ENCODE assay signal across 8 cellular contexts in genomic region chr15:30626194-30626565, GRCh38. TPM values are rescaled to one million over a fixed set of nuclear protein-coding genes. Genes with fewer than 3 reads are reported as not detected.
DNase-seq lines count a peak whose midpoint lies in the region; TF ChIP-seq lines count a peak whose summit lies in the region.
"Not testable (repeated sequence)": the region's sequence is repeated elsewhere in the genome, so short reads cannot be mapped to it uniquely, and the experiment has no call there.

No MANE protein-coding gene starts in this region.

- not testable (repeated sequence) for H2AFZ ChIP-seq in H9 (ENCODE audit: low read length)
- H2AFZ ChIP-seq in MM.1S (ENCODE audit: low read length) (peak overlapping the region; percentile 46; the same call in 1 of the 2 replicates), neuron (ENCODE audit: low read depth, low read length) (peak overlapping the region; percentile 27)

- H3K27ac ChIP-seq in H9 (ENCODE audit: insufficient read length, low read depth, low read length); iPS-18a (ENCODE audit: low read length); thyroid gland: not testable (repeated sequence)
- peak overlapping the region; percentile 81; the same call in 1 of the 2 replicates for H3K27ac ChIP-seq in MM.1S (ENCODE audit: low read length)

- not testable (repeated sequence) for H2BK20ac ChIP-seq in H9 (ENCODE audit: low read depth, low read length, poor library complexity, severe bottlenecking)

- H3K4me1 ChIP-seq in H9 (ENCODE audit: insufficient read depth, low read length); MM.1S (ENCODE audit: low read length); iPS-18a (ENCODE audit: control insufficient read depth, low read depth, low read length); neuron (ENCODE audit: insufficient read depth, low read length); thyroid gland: not testable (repeated sequence)

- intact Hi-C loops in dendritic cell treated with granulocyte-macrophage colony-stimulating factor and Interleukin-4, amounts not matched to agents 40 ng/mL and 50 ng/mL, for 4 days (cut with micrococcal nuclease); thyroid gland (cut with DNase I): not testable (repeated sequence)

- CTCF ChIA-PET in activated CD4-positive, alpha-beta memory T cell treated with anti-CD3 and anti-CD28 coated beads, Interleukin-2, amount 10 ng/mL, durations not matched to agents 7 days and 5 days (lab: Charles Lee) = not testable (repeated sequence)

- H3K36me3 Mint-ChIP-seq in H9 (ENCODE audit: insufficient read depth in 1 of 3, low read depth in 3 of 3) = not testable (repeated sequence)
- H3K36me3 Mint-ChIP-seq in activated CD4-positive, alpha-beta memory T cell treated with anti-CD3 and anti-CD28 coated beads, Interleukin-2, amount 10 ng/mL, durations not matched to agents 7 days and 5 days (ENCODE audit: low read depth) = peaks cover 25% of the 10 kb centered on the region
- peaks cover 16% of the 10 kb centered on the region for H3K36me3 Mint-ChIP-seq in dendritic cell treated with granulocyte-macrophage colony-stimulating factor and Interleukin-4, amounts not matched to agents 40 ng/mL and 50 ng/mL, for 4 days (ENCODE audit: low read depth)

- H3K9me3 ChIP-seq in H9 (ENCODE audit: control insufficient read depth, low read depth, low read length); MM.1S (replicated peaks; ENCODE audit: insufficient read depth, low read length); iPS-18a (ENCODE audit: control insufficient read depth, low read depth, low read length); neuron (ENCODE audit: low read length); thyroid gland: not testable (repeated sequence)

- H3T11ph ChIP-seq in H9 (ENCODE audit: low read length) = not testable (repeated sequence)

- not testable (repeated sequence) for H3K36me3 ChIP-seq in MM.1S (replicated peaks; ENCODE audit: insufficient read depth, low read length); iPS-18a (ENCODE audit: control insufficient read depth, low read depth, low read length); neuron (ENCODE audit: insufficient read depth, low read length); thyroid gland

- DNase-seq in EL (peak; percentile 16), MM.1S (peak; percentile 10)
- not testable (repeated sequence) for DNase-seq in H9; activated CD4-positive, alpha-beta memory T cell treated with anti-CD3 and anti-CD28 coated beads, Interleukin-2, amount 10 ng/mL, durations not matched to agents 7 days and 5 days; thyroid gland

- not testable (repeated sequence) for H4K8ac ChIP-seq in H9 (replicated peaks; ENCODE audit: insufficient read length, low read depth, low read length)

- not testable (repeated sequence) for H3K56ac ChIP-seq in H9 (ENCODE audit: insufficient read length, low read depth, low read length)

- H3K4me3 Mint-ChIP-seq in H9 = peak overlapping the region; percentile 98 to 100
- peak overlapping the region; percentile 95 for H3K4me3 Mint-ChIP-seq in activated CD4-positive, alpha-beta memory T cell treated with anti-CD3 and anti-CD28 coated beads, Interleukin-2, amount 10 ng/mL, durations not matched to agents 7 days and 5 days
- H3K4me3 Mint-ChIP-seq in dendritic cell treated with granulocyte-macrophage colony-stimulating factor and Interleukin-4, amounts not matched to agents 40 ng/mL and 50 ng/mL, for 4 days = peak overlapping the region; percentile 89

- not testable (repeated sequence) for TF ChIP-seq POLR2A in thyroid gland (IDR thresholded peaks at IDR 0.05)

- not testable (repeated sequence) for H3K9me3 Mint-ChIP-seq in H9; activated CD4-positive, alpha-beta memory T cell treated with anti-CD3 and anti-CD28 coated beads, Interleukin-2, amount 10 ng/mL, durations not matched to agents 7 days and 5 days; dendritic cell treated with granulocyte-macrophage colony-stimulating factor and Interleukin-4, amounts not matched to agents 40 ng/mL and 50 ng/mL, for 4 days

- not testable (repeated sequence) for H2BK15ac ChIP-seq in H9 (ENCODE audit: low read depth, low read length)

- H3K23ac ChIP-seq in H9 (ENCODE audit: insufficient read length, low read depth, low read length) = not testable (repeated sequence)

- H3K4me1 Mint-ChIP-seq in H9 = peaks cover 7 to 18% of the 10 kb centered on the region in 2 experiments
- H3K4me1 Mint-ChIP-seq in activated CD4-positive, alpha-beta memory T cell treated with anti-CD3 and anti-CD28 coated beads, Interleukin-2, amount 10 ng/mL, durations not matched to agents 7 days and 5 days = peaks cover 21% of the 10 kb centered on the region
- peaks cover 15% of the 10 kb centered on the region for H3K4me1 Mint-ChIP-seq in dendritic cell treated with granulocyte-macrophage colony-stimulating factor and Interleukin-4, amounts not matched to agents 40 ng/mL and 50 ng/mL, for 4 days (ENCODE audit: low read depth)

- not testable (repeated sequence) for H3K14ac ChIP-seq in H9 (ENCODE audit: insufficient read depth, low read length)

- not testable (repeated sequence) for TF ChIP-seq CTCF in H9 (conservative IDR thresholded peaks at IDR 0.05); MM.1S (IDR thresholded peaks at IDR 0.05; ENCODE audit: low read length); thyroid gland (IDR thresholded peaks at IDR 0.05)

- WGBS in H9 (ENCODE audit: extremely low coverage, insufficient read length, low lambda C conversion rate) = no CpG with 5 or more reads among the region's 22 CpGs
- 1 to 2% methylated on average over 5 to 11 of the region's 22 CpGs for WGBS in thyroid gland, 2 donors

- H3K79me1 ChIP-seq in H9 (ENCODE audit: insufficient read depth, low read depth, low read length, poor library complexity, severe bottlenecking) = not testable (repeated sequence)

- not testable (repeated sequence) for H2BK5ac ChIP-seq in H9 (ENCODE audit: insufficient read length, low read length)

- H3K23me2 ChIP-seq in H9 (ENCODE audit: insufficient read length, low read depth, low read length, poor library complexity, severe bottlenecking) = not testable (repeated sequence)

- H3F3A ChIP-seq in MM.1S (ENCODE audit: insufficient read depth, low read length) = not testable (repeated sequence)

- not testable (repeated sequence) for H3K9me2 ChIP-seq in MM.1S (replicated peaks; ENCODE audit: insufficient read depth, low read length)

- peak overlapping the region; percentile 85 for H3K18ac ChIP-seq in H9 (ENCODE audit: insufficient read length, low read depth, low read length)

- not testable (repeated sequence) for H3K79me2 ChIP-seq in H9 (ENCODE audit: insufficient read depth, low read length)
- H3K79me2 ChIP-seq in MM.1S (ENCODE audit: low read length) = peaks cover 45% of the 10 kb centered on the region

- H2AK5ac ChIP-seq in H9 (ENCODE audit: insufficient read length, low read length) = not testable (repeated sequence)

- not testable (repeated sequence) for H4K5ac ChIP-seq in H9 (ENCODE audit: insufficient read length, low read depth, low read length)

- not testable (repeated sequence) for H3K27me3 ChIP-seq in H9 (ENCODE audit: insufficient read depth, low read length); MM.1S (replicated peaks; ENCODE audit: insufficient read depth, low read length); iPS-18a (ENCODE audit: control insufficient read depth, insufficient read depth, low read length); neuron (ENCODE audit: insufficient read depth, low read length); thyroid gland

- H3K4me2 ChIP-seq in H9 (ENCODE audit: insufficient read depth, insufficient read length, low read length) (peak overlapping the region; percentile 57), MM.1S (ENCODE audit: low read depth, low read length) (0 out of 2 replicates have a peak overlapping the region, but pooled peaks have one; percentile 50)

- H4K91ac ChIP-seq in H9 (ENCODE audit: insufficient read length, low read depth, low read length) = not testable (repeated sequence)

- H2BK120ac ChIP-seq in H9 (ENCODE audit: low read depth, low read length, poor library complexity, severe bottlenecking) = not testable (repeated sequence)

- H2BK12ac ChIP-seq in H9 (ENCODE audit: insufficient read length, low read depth, low read length) = not testable (repeated sequence)

- not testable (repeated sequence) for H4K20me1 ChIP-seq in H9 (ENCODE audit: control insufficient read depth, insufficient read depth, insufficient read length); MM.1S (ENCODE audit: insufficient read depth, low read length)

- POLR2A ChIA-PET in activated CD4-positive, alpha-beta memory T cell treated with anti-CD3 and anti-CD28 coated beads, Interleukin-2, amount 10 ng/mL, durations not matched to agents 7 days and 5 days (lab: Charles Lee) = interaction anchor here (0.6 to 1.4 kb wide), 2 partner anchors 277 to 1989 kb away, joined by 4 read pairs; no protein-coding TSS in a partner anchor

- H3K4me3 ChIP-seq in MM.1S (ENCODE audit: low read length) (peak overlapping the region; percentile 70), iPS-18a (ENCODE audit: low read length) (peak overlapping the region; percentile 90), neuron (ENCODE audit: low read length) (peak overlapping the region; percentile 56), thyroid gland (replicated peaks in 1 of 3) (peak overlapping the region in 2 of 3 donors; percentile 24 to 53)

- H3K4ac ChIP-seq in H9 (ENCODE audit: low read depth, low read length) = not testable (repeated sequence)

- peak overlapping the region; percentile 85 for H3K9ac ChIP-seq in H9 (ENCODE audit: extremely low read depth, insufficient read length, low read length)
- peak overlapping the region; percentile 68; the same call in 1 of the 2 replicates for H3K9ac ChIP-seq in MM.1S (ENCODE audit: low read length)
- H3K9ac ChIP-seq in iPS-18a (ENCODE audit: low read length) = peak overlapping the region; percentile 84

- not testable (repeated sequence) for H3K27me3 Mint-ChIP-seq in H9 (ENCODE audit: low read depth); activated CD4-positive, alpha-beta memory T cell treated with anti-CD3 and anti-CD28 coated beads, Interleukin-2, amount 10 ng/mL, durations not matched to agents 7 days and 5 days; dendritic cell treated with granulocyte-macrophage colony-stimulating factor and Interleukin-4, amounts not matched to agents 40 ng/mL and 50 ng/mL, for 4 days

- peak overlapping the region; percentile 96 to 99 (median 98) for H3K27ac Mint-ChIP-seq in H9
- H3K27ac Mint-ChIP-seq in activated CD4-positive, alpha-beta memory T cell treated with anti-CD3 and anti-CD28 coated beads, Interleukin-2, amount 10 ng/mL, durations not matched to agents 7 days and 5 days = peak overlapping the region; percentile 96
- peak overlapping the region; percentile 98 for H3K27ac Mint-ChIP-seq in dendritic cell treated with granulocyte-macrophage colony-stimulating factor and Interleukin-4, amounts not matched to agents 40 ng/mL and 50 ng/mL, for 4 days

RNA-seq across cellular contexts. Expression of gene GOLGA8H, which starts 22.4 kb away (rescaled TPM):
- total RNA-seq in H9 (2021) (0.70 and 0.94 TPM in 2 replicates), thyroid gland (1 to 10 TPM in 3 of 4 donors, under 1 TPM in 1; 0.79 to 3.1 (median 2.3) TPM)
- not detected for total RNA-seq in activated CD4-positive, alpha-beta memory T cell treated with anti-CD3 and anti-CD28 coated beads, Interleukin-2, amount 10 ng/mL, durations not matched to agents 7 days and 5 days

Comparison
In these comparisons a context has a peak if more than half of its experiments do, and no peak if none do; other contexts are left out.
1. H3K4me3 ChIP-seq: peak in every context shown above with its lines; median percentile 90 in iPS-18a; 70 in MM.1S; 56 in neuron; 38 in thyroid gland.